Comparison of ENCODE assay signal across 8 cellular contexts in the genomic region with DNA sequence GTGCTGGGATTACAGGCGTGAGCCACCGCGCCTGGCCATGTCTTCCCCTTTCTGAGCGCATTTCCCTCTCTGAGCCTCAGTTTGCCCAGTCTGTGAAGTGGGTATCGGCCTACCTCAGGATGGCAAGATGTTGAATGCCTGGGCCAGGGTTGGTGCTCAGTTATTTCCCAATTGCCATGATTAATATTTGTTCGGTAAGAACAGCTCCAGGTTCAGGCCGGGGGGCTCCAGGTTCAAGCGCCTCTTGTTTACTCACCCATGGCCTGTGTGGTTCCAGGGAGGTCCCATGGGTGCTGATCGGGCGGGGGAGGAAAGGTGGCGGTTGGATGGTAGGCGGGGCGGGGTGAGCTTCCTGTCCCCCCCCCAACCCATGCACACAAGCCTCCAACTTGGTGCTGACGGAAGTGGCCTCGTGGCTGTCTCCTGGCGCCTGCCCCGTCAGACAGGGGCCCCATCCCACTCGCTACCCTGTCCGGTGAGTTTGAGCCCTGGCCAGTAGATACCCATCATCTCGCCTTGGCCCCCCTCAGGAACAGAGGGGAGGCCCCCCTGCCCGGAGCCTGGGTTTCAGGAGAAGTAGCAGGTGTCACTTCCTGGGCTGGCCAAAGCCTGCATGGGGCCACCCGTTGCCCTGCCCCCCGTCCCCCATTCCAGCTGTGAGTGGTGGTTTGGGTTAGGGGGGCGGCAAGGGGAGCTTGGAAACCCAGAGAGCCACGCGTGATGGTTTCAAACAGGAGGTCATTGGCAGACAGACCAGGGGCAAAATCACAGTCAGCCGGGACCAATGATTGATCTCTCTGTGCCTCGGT. TPM values are rescaled to one million over a fixed set of nuclear protein-coding genes. Genes with fewer than 3 reads are reported as not detected.
DNase-seq lines count a peak whose midpoint lies in the region; ATAC-seq and TF ChIP-seq lines count a peak whose summit lies in the region.

Gene FCHO1 (plus strand): TSS at position 375 of the 809 bp plus-strand sequence. CDS start 3,688 bp downstream, outside the sequence.

- no peaks in the 10 kb centered on the region for H3K27me3 ChIP-seq in heart left ventricle

- no peak for TF ChIP-seq CTCF in NB4 (IDR thresholded peaks at IDR 0.05; ENCODE audit: low read depth, low read length)
- no peak for TF ChIP-seq CTCF in heart left ventricle (IDR thresholded peaks at IDR 0.05)

- TF ChIP-seq POLR2A in GM19099 (IDR thresholded peaks at IDR 0.05; ENCODE audit: extremely low read depth, insufficient read length, low read depth) (peak; percentile 68), NB4 (IDR thresholded peaks at IDR 0.05; ENCODE audit: extremely low read depth, insufficient read length) (peak; percentile 61), heart left ventricle (IDR thresholded peaks at IDR 0.05) (no peak)

- H3K9me3 ChIP-seq in heart left ventricle, result no peaks in the 10 kb centered on the region

- DNase-seq in NB4 (ENCODE audit: low read depth) (peak; percentile 96), heart left ventricle (peak in 4 of 5 donors; percentile 36 to 77 (median 55)), GM03348 (ENCODE audit: low spot score) (no peak), COLO829 (ENCODE audit: low spot score) (no peak), NCI-H2171 (lab: John Stamatoyannopoulos, UW) (no peak)
- DNase-seq in activated CD8-positive, alpha-beta memory T cell treated with anti-CD3 and anti-CD28 coated beads, Interleukin-2, amount 50 U/mL, for 4 hours, result peak; percentile 87
- peak; percentile 72 for DNase-seq in stimulated activated CD8-positive, alpha-beta memory T cell treated with anti-CD3 and anti-CD28 coated beads, Interleukin-12 subunit alpha, Interleukin-12 subunit beta, amount 100 ng/mL, for 24 hours (ENCODE audit: extremely low read depth)

- intact Hi-C loops in heart left ventricle (cut with DNase I), result no loop called here

- peak in 1 of 4 donors; percentile 10 for ATAC-seq in heart left ventricle

- H3K36me3 ChIP-seq in heart left ventricle, result no peaks in the 10 kb centered on the region

- H3K4me3 ChIP-seq in NB4 (ENCODE audit: low read depth, low read length) (peak within 1 kb of the TSS; percentile 65), heart left ventricle (peak within 1 kb of the TSS in 4 of 12 donors; percentile 6 to 54 (median 26))

- WGBS in heart left ventricle, 4 donors, result 55 to 86% (median 59%) methylated on average over 14 to 28 of the region's 28 CpGs

- H3K4me1 ChIP-seq in heart left ventricle, result peaks cover 0 to 62% (median 5%) of the 10 kb centered on the region in 12 donors

- peak within 1 kb of the TSS in 1 of 12 donors; percentile 68 for H3K27ac ChIP-seq in heart left ventricle

RNA-seq across cellular contexts. Expression of gene FCHO1, which starts in this region (rescaled TPM):
- total RNA-seq in heart left ventricle, result 1 to 10 TPM in 4 of 9 donors, under 1 TPM in 5; 0.29 to 3.3 (median 0.77) TPM
- under 1 TPM; 0.34 to 0.49 TPM for polyA plus RNA-seq in heart left ventricle

Comparison
In these comparisons a context has a peak if more than half of its experiments do, and no peak if none do; other contexts are left out.
1. POLR2A ChIP-seq: peak in GM19099 (single experiment) and NB4 (single experiment); none in heart left ventricle (0 of 2).
2. DNase-seq: peak in NB4 (single experiment), activated CD8-positive, alpha-beta memory T cell treated with anti-CD3 and anti-CD28 coated beads, Interleukin-2, amount 50 U/mL, for 4 hours (single experiment), heart left ventricle (4 of 5) and stimulated activated CD8-positive, alpha-beta memory T cell treated with anti-CD3 and anti-CD28 coated beads, Interleukin-12 subunit alpha, Interleukin-12 subunit beta, amount 100 ng/mL, for 24 hours (single experiment); none in GM03348 (single experiment), COLO829 (single experiment) and NCI-H2171 (single experiment).